13 cellular contexts compared by ENCODE assay signal in the genomic region with DNA sequence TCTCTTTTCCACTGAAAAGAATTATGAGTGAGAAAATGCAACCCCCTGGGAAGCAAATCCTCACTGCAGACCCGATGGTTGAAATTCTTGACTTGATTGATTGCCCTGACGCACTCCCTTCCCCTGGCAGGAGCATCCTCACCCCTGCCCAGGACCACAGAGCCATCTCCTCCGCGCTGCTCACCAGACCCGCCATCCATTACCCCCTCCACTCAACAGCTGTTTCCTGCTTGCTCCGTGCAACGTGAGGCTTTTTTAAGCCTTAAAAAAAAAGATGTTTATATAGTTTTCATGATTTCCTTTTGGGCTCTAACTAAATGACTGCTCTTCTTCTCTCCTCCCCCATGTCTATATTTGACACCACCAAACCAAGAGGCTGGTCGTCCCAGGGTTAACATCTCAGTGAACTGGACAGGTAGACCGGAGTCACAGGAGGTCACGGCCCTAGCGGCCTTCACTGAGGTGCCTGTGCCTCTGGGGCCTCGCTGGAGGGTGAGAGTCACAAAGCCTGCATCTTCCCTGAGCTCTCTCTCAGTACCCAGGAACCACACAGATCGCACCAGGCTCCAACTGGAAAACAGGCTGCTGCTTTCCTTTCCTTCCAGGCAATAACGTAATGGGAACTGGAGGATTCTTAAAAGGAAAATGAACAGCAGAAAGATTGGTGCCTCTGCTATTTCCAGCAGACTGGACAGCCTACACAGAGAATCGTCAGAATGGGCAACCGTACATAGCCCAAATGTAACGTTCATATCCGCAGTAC. TPM values are rescaled to one million over a fixed set of nuclear protein-coding genes. Genes with fewer than 3 reads are reported as not detected.
DNase-seq lines count a peak whose midpoint lies in the region; ATAC-seq and TF ChIP-seq lines count a peak whose summit lies in the region.
"Had no signal": no experiment of that assay in that cellular context is flagged by ENCODE, and none has a peak within 500 bp of the region (broad histone marks: within the 10 kb centered on the region; RNA-seq: fewer than 3 reads in every experiment).

No MANE protein-coding gene starts in this region.

- peaks cover 27% of the 10 kb centered on the region for H3K27me3 Mint-ChIP-seq in activated T-cell treated with anti-CD3 and anti-CD28 coated beads, Interleukin-2, amount 50 U/mL, for 4 hours (ENCODE audit: low read depth)
- H3K27me3 Mint-ChIP-seq in T-cell (peaks cover 11 to 34% of the 10 kb centered on the region in 2 donors), glutamatergic neuron (ENCODE audit: unreplicated experiment) (peaks cover 14% of the 10 kb centered on the region)
- peaks cover 6% of the 10 kb centered on the region for H3K27me3 Mint-ChIP-seq in activated T-helper 1 cell treated with anti-CD3 and anti-CD28 coated beads, Interleukin-12 subunit alpha, Interleukin-12 subunit beta, Interleukin-2, Interleukin-4 antibody, amounts not matched to agents 30 ng/mL and 10 ng/mL and 1 ng/mL, durations not matched to agents 14 hours and 24 hours and 36 hours (ENCODE audit: insufficient read depth)

- no peaks in the 10 kb centered on the region for H3K36me3 Mint-ChIP-seq in activated T-cell treated with anti-CD3 and anti-CD28 coated beads, Interleukin-2, amount 50 U/mL, for 4 hours (ENCODE audit: insufficient read depth)
- H3K36me3 Mint-ChIP-seq in T-cell: no peaks in the 10 kb centered on the region
- peaks cover 5% of the 10 kb centered on the region for H3K36me3 Mint-ChIP-seq in glutamatergic neuron (ENCODE audit: unreplicated experiment)
- H3K36me3 Mint-ChIP-seq in activated T-helper 1 cell treated with anti-CD3 and anti-CD28 coated beads, Interleukin-12 subunit alpha, Interleukin-12 subunit beta, Interleukin-2, Interleukin-4 antibody, amounts not matched to agents 30 ng/mL and 10 ng/mL and 1 ng/mL, durations not matched to agents 14 hours and 24 hours and 36 hours (ENCODE audit: low read depth): no peaks in the 10 kb centered on the region
- H3K36me3 Mint-ChIP-seq: immature natural killer cell had no signal

- intact Hi-C loops in activated T-helper 1 cell treated with anti-CD3 and anti-CD28 coated beads, Interleukin-12 subunit alpha, Interleukin-12 subunit beta, Interleukin-2, Interleukin-4 antibody, amounts not matched to agents 30 ng/mL and 10 ng/mL and 1 ng/mL, durations not matched to agents 14 hours and 24 hours and 36 hours (cut with micrococcal nuclease): no loop called here

- H3K27ac ChIP-seq in temporal lobe (ENCODE audit: low read depth, low read length): peak overlapping the region; percentile 48
- H3K27ac ChIP-seq: esophagus muscularis mucosa, KMS-11 had no signal

- H3K9me3 Mint-ChIP-seq in activated T-cell treated with anti-CD3 and anti-CD28 coated beads, Interleukin-2, amount 50 U/mL, for 4 hours: no peaks in the 10 kb centered on the region
- H3K9me3 Mint-ChIP-seq in T-cell (no peaks in the 10 kb centered on the region), glutamatergic neuron (ENCODE audit: unreplicated experiment) (peaks cover 9% of the 10 kb centered on the region)
- no peaks in the 10 kb centered on the region for H3K9me3 Mint-ChIP-seq in activated T-helper 1 cell treated with anti-CD3 and anti-CD28 coated beads, Interleukin-12 subunit alpha, Interleukin-12 subunit beta, Interleukin-2, Interleukin-4 antibody, amounts not matched to agents 30 ng/mL and 10 ng/mL and 1 ng/mL, durations not matched to agents 14 hours and 24 hours and 36 hours
- H3K9me3 Mint-ChIP-seq: immature natural killer cell had no signal

- no peak for TF ChIP-seq CTCF in glutamatergic neuron (IDR thresholded peaks at IDR 0.05; ENCODE audit: partially characterized antibody, unreplicated experiment)

- H3K27ac Mint-ChIP-seq in T-cell (peak overlapping the region in 1 of 2 donors; percentile 76), glutamatergic neuron (ENCODE audit: unreplicated experiment) (peak overlapping the region; percentile 97)
- H3K27ac Mint-ChIP-seq in activated T-helper 1 cell treated with anti-CD3 and anti-CD28 coated beads, Interleukin-12 subunit alpha, Interleukin-12 subunit beta, Interleukin-2, Interleukin-4 antibody, amounts not matched to agents 30 ng/mL and 10 ng/mL and 1 ng/mL, durations not matched to agents 14 hours and 24 hours and 36 hours: no peak overlapping the region
- H3K27ac Mint-ChIP-seq: immature natural killer cell had no signal

- POLR2A ChIA-PET in T-cell (lab: Charles Lee): no interaction called here

- ATAC-seq in activated T-cell treated with anti-CD3 and anti-CD28 coated beads, Interleukin-2, amount 50 U/mL, for 4 hours: peak in 1 of 2 donors; percentile 48
- ATAC-seq in T-cell (replicated peaks in 1 of 4) (peak; percentile 37 to 74 (median 65)), GM18907 (IDR thresholded peaks at IDR 0.05; ENCODE audit: unreplicated experiment) (no peak)

- CTCF ChIA-PET in T-cell (lab: Charles Lee): no interaction called here

- peak overlapping the region; percentile 7 for H3K4me3 Mint-ChIP-seq in activated T-cell treated with anti-CD3 and anti-CD28 coated beads, Interleukin-2, amount 50 U/mL, for 4 hours
- H3K4me3 Mint-ChIP-seq in T-cell (peak overlapping the region in 2 of 3 donors; percentile 45 to 69), glutamatergic neuron (ENCODE audit: unreplicated experiment) (peak overlapping the region; percentile 50)
- H3K4me3 Mint-ChIP-seq in activated T-helper 1 cell treated with anti-CD3 and anti-CD28 coated beads, Interleukin-12 subunit alpha, Interleukin-12 subunit beta, Interleukin-2, Interleukin-4 antibody, amounts not matched to agents 30 ng/mL and 10 ng/mL and 1 ng/mL, durations not matched to agents 14 hours and 24 hours and 36 hours: no peak overlapping the region
- H3K4me3 Mint-ChIP-seq: immature natural killer cell had no signal

- DNase-seq in activated T-cell treated with anti-CD3 and anti-CD28 coated beads, Interleukin-2, amount 50 U/mL, for 4 hours: no peak
- no peak for DNase-seq in activated T-cell treated with anti-CD3 and anti-CD28 coated beads, Interleukin-2, amount 50 U/mL, for 1 hour
- DNase-seq in T-cell (peak in 4 of 34 experiments; percentile 3 to 11 (median 6)), glutamatergic neuron (no peak), kidney tubule cell (ENCODE audit: low spot score) (no peak)
- no peak for DNase-seq in activated T-helper 1 cell treated with anti-CD3 and anti-CD28 coated beads, Interleukin-12 subunit alpha, Interleukin-12 subunit beta, Interleukin-2, Interleukin-4 antibody, amounts not matched to agents 30 ng/mL and 10 ng/mL and 1 ng/mL, durations not matched to agents 14 hours and 24 hours and 36 hours (ENCODE audit: low spot score)
- DNase-seq: activated CD8-positive, alpha-beta memory T cell treated with anti-CD3 and anti-CD28 coated beads, Interleukin-2, amount 50 U/mL, for 4 hours; EL; immature natural killer cell had no signal

- H3K4me1 Mint-ChIP-seq in activated T-cell treated with anti-CD3 and anti-CD28 coated beads, Interleukin-2, amount 50 U/mL, for 4 hours (ENCODE audit: low read depth): peaks cover 15% of the 10 kb centered on the region
- H3K4me1 Mint-ChIP-seq in T-cell: peaks cover 13 to 18% (median 14%) of the 10 kb centered on the region in 3 donors
- H3K4me1 Mint-ChIP-seq in glutamatergic neuron (ENCODE audit: low read depth, unreplicated experiment): peaks cover 41% of the 10 kb centered on the region
- peaks cover 7% of the 10 kb centered on the region for H3K4me1 Mint-ChIP-seq in activated T-helper 1 cell treated with anti-CD3 and anti-CD28 coated beads, Interleukin-12 subunit alpha, Interleukin-12 subunit beta, Interleukin-2, Interleukin-4 antibody, amounts not matched to agents 30 ng/mL and 10 ng/mL and 1 ng/mL, durations not matched to agents 14 hours and 24 hours and 36 hours (ENCODE audit: low read depth)

RNA-seq across cellular contexts. Expression of a gene that starts 49.8 kb away (rescaled TPM):
- total RNA-seq in activated T-cell treated with anti-CD3 and anti-CD28 coated beads, Interleukin-2, amount 50 U/mL, for 4 hours: 1 to 10 TPM; 4.9 to 6.5 (median 5.2) TPM
- total RNA-seq in T-cell (10 to 100 TPM; 41.2 to 58.4 (median 52.4) TPM), glutamatergic neuron (ENCODE audit: unreplicated experiment) (213 TPM), temporal lobe (364 TPM)
- 5.3 and 5.7 TPM in 2 replicates for total RNA-seq in activated T-helper 1 cell treated with anti-CD3 and anti-CD28 coated beads, Interleukin-12 subunit alpha, Interleukin-12 subunit beta, Interleukin-2, Interleukin-4 antibody, amounts not matched to agents 30 ng/mL and 10 ng/mL and 1 ng/mL, durations not matched to agents 14 hours and 24 hours and 36 hours
